Comparison of ENCODE assay signal across 8 cellular contexts in the genomic region with DNA sequence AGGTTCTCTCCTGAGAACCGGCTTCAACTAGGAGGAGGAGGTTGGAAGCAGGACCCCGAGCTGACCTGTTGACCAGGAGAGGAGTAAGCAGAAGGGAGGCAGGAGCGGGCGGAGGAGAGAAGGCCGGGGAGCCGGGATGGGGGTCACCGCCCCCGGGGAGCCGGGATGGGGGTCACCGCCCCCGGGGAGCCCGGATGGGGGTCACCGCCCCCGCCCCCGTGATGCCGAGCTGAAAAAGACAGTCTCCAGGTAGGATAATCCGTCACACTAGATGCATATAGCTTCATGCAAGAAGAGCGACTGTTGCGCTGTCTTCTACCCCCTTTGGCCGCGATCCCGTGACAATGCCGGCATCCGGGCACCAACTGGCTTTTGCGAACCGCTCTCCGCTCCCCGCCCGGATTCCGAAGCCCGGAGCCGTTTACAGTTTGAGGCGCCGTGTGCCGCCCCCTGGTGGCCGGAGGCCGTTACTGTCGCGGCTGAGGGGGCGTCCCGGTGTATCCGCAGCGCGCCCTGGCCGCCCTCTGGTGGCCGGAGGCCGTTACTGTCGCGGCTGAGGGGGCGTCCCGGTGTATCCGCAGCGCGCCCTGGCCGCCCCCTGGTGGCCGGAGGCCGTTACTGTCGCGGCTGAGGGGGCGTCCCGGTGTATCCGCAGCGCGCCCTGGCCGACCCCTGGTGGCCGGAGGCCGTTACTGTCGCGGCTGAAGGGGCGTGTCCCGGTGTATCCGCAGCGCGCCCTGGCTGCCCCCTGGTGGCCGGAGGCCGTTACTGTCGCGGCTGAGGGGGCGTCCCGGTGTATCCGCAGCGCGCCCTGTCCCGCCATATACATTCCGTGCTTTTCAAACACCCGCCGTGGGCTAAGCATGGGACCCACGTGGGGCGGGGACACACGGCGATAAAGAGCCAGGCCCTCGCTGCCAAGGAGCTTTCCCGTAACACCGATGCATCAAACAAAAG.
DNase-seq lines count a peak whose midpoint lies in the region; ATAC-seq and TF ChIP-seq lines count a peak whose summit lies in the region.

No MANE protein-coding gene starts in this region.

- H3T11ph ChIP-seq in H9 (ENCODE audit: low read length): no peak overlapping the region

- no peak overlapping the region for H3K4ac ChIP-seq in H9 (ENCODE audit: low read depth, low read length)

- H4K91ac ChIP-seq in H9 (ENCODE audit: insufficient read length, low read depth, low read length): no peak overlapping the region

- no peak overlapping the region for H3K56ac ChIP-seq in H9 (ENCODE audit: insufficient read length, low read depth, low read length)

- no peak overlapping the region for H3K23ac ChIP-seq in H9 (ENCODE audit: insufficient read length, low read depth, low read length)

- peaks cover 38 to 42% of the 10 kb centered on the region in 2 experiments for H3K9me3 Mint-ChIP-seq in H9

- no peak overlapping the region for H2BK12ac ChIP-seq in H9 (ENCODE audit: insufficient read length, low read depth, low read length)

- no peaks in the 10 kb centered on the region for H3K23me2 ChIP-seq in H9 (ENCODE audit: insufficient read length, low read depth, low read length, poor library complexity, severe bottlenecking)

- no peaks in the 10 kb centered on the region for H3K36me3 ChIP-seq in left ventricle myocardium inferior

- no peak overlapping the region for H3K4me3 ChIP-seq in left ventricle myocardium inferior

- H2BK5ac ChIP-seq in H9 (ENCODE audit: insufficient read length, low read length): no peak overlapping the region

- H4K5ac ChIP-seq in H9 (ENCODE audit: insufficient read length, low read depth, low read length): no peak overlapping the region

- H3K4me1 Mint-ChIP-seq in H9: peaks cover 0 to 9% of the 10 kb centered on the region in 2 experiments; a peak in 1 of 4 replicates

- no peak overlapping the region for H2AFZ ChIP-seq in H9 (ENCODE audit: low read length)

- H2BK20ac ChIP-seq in H9 (ENCODE audit: low read depth, low read length, poor library complexity, severe bottlenecking): no peak overlapping the region

- no CpG with 5 or more reads among the region's 94 CpGs for WGBS in H9 (ENCODE audit: extremely low coverage, insufficient read length, low lambda C conversion rate)

- H3K9ac ChIP-seq in H9 (ENCODE audit: extremely low read depth, insufficient read length, low read length): no peak overlapping the region

- no peak overlapping the region for H2BK120ac ChIP-seq in H9 (ENCODE audit: low read depth, low read length, poor library complexity, severe bottlenecking)

- no peaks in the 10 kb centered on the region for H3K79me1 ChIP-seq in H9 (ENCODE audit: insufficient read depth, low read depth, low read length, poor library complexity, severe bottlenecking)

- H4K8ac ChIP-seq in H9 (replicated peaks; ENCODE audit: insufficient read length, low read depth, low read length): no peak overlapping the region

- no peak overlapping the region for H3K18ac ChIP-seq in H9 (ENCODE audit: insufficient read length, low read depth, low read length)

- H3K9me3 ChIP-seq in H9 (ENCODE audit: control insufficient read depth, low read depth, low read length): peaks cover 7% of the 10 kb centered on the region
- peaks cover 8% of the 10 kb centered on the region for H3K9me3 ChIP-seq in left ventricle myocardium inferior (replicated peaks)

- no peaks in the 10 kb centered on the region for H4K20me1 ChIP-seq in H9 (ENCODE audit: control insufficient read depth, insufficient read depth, insufficient read length)

- H3K27ac ChIP-seq in H9 (ENCODE audit: insufficient read length, low read depth, low read length): no peak overlapping the region
- no peak overlapping the region for H3K27ac ChIP-seq in left ventricle myocardium inferior (replicated peaks)

- H3K27me3 ChIP-seq in H9 (ENCODE audit: insufficient read depth, low read length) (no peaks in the 10 kb centered on the region), left ventricle myocardium inferior (ENCODE audit: low read depth) (no peaks in the 10 kb centered on the region)

- no peak overlapping the region for H3K4me3 Mint-ChIP-seq in H9

- no peak overlapping the region; the same call in 1 of the 2 replicates for H2BK15ac ChIP-seq in H9 (ENCODE audit: low read depth, low read length)

- no peak overlapping the region for H3K14ac ChIP-seq in H9 (ENCODE audit: insufficient read depth, low read length)

- H3K4me2 ChIP-seq in H9 (ENCODE audit: insufficient read depth, insufficient read length, low read length): no peak overlapping the region

- TF ChIP-seq CTCF in H9 (conservative IDR thresholded peaks at IDR 0.05): peak; percentile 89
- TF ChIP-seq CTCF in left ventricle myocardium inferior (IDR thresholded peaks at IDR 0.05; ENCODE audit: borderline replicate concordance): peak; percentile 53

- H3K36me3 Mint-ChIP-seq in H9 (ENCODE audit: insufficient read depth in 1 of 3, low read depth in 3 of 3): peaks cover 11 to 44% (median 14%) of the 10 kb centered on the region in 3 experiments

- intact Hi-C loops in left ventricle myocardium inferior (cut with micrococcal nuclease): no loop called here

- no peak overlapping the region for H3K27ac Mint-ChIP-seq in H9

- H2AK5ac ChIP-seq in H9 (ENCODE audit: insufficient read length, low read length): no peak overlapping the region

- ATAC-seq in HG03520 (IDR thresholded peaks at IDR 0.05; ENCODE audit: unreplicated experiment): no peak

- H3K79me2 ChIP-seq in H9 (ENCODE audit: insufficient read depth, low read length): no peaks in the 10 kb centered on the region

- peaks cover 3% of the 10 kb centered on the region; the same call in 1 of the 2 replicates for H3K27me3 Mint-ChIP-seq in H9 (ENCODE audit: low read depth)

- no peaks in the 10 kb centered on the region for H3K4me1 ChIP-seq in H9 (ENCODE audit: insufficient read depth, low read length)
- H3K4me1 ChIP-seq in left ventricle myocardium inferior: no peaks in the 10 kb centered on the region

- peak; percentile 70 for DNase-seq in H9
- peak; percentile 93 for DNase-seq in activated CD8-positive, alpha-beta memory T cell treated with anti-CD3 and anti-CD28 coated beads, Interleukin-2, amount 50 U/mL, for 48 hours
- DNase-seq in left ventricle myocardium inferior: no peak
- DNase-seq in stimulated activated CD8-positive, alpha-beta memory T cell treated with anti-CD3 and anti-CD28 coated beads, Interleukin-15, amount 100 ng/mL, for 24 hours (ENCODE audit: low read depth): peak; percentile 38
- DNase-seq in NCI-H345 (lab: John Stamatoyannopoulos, UW): no peak
- DNase-seq in NCI-H510A treated with DMSO at 0.1 percent for 48 hours (lab: John Stamatoyannopoulos, UW): no peak
- DNase-seq in D341Med (ENCODE audit: low spot score): no peak

Comparison
In these comparisons a context has a peak if more than half of its experiments do, and no peak if none do; other contexts are left out.
1. DNase-seq: peak in H9 (single experiment), activated CD8-positive, alpha-beta memory T cell treated with anti-CD3 and anti-CD28 coated beads, Interleukin-2, amount 50 U/mL, for 48 hours (single experiment) and stimulated activated CD8-positive, alpha-beta memory T cell treated with anti-CD3 and anti-CD28 coated beads, Interleukin-15, amount 100 ng/mL, for 24 hours (single experiment); none in left ventricle myocardium inferior (single experiment), NCI-H345 (single experiment), NCI-H510A treated with DMSO at 0.1 percent for 48 hours (single experiment) and D341Med (single experiment).